15 cellular contexts compared by ENCODE assay signal in the genomic region with DNA sequence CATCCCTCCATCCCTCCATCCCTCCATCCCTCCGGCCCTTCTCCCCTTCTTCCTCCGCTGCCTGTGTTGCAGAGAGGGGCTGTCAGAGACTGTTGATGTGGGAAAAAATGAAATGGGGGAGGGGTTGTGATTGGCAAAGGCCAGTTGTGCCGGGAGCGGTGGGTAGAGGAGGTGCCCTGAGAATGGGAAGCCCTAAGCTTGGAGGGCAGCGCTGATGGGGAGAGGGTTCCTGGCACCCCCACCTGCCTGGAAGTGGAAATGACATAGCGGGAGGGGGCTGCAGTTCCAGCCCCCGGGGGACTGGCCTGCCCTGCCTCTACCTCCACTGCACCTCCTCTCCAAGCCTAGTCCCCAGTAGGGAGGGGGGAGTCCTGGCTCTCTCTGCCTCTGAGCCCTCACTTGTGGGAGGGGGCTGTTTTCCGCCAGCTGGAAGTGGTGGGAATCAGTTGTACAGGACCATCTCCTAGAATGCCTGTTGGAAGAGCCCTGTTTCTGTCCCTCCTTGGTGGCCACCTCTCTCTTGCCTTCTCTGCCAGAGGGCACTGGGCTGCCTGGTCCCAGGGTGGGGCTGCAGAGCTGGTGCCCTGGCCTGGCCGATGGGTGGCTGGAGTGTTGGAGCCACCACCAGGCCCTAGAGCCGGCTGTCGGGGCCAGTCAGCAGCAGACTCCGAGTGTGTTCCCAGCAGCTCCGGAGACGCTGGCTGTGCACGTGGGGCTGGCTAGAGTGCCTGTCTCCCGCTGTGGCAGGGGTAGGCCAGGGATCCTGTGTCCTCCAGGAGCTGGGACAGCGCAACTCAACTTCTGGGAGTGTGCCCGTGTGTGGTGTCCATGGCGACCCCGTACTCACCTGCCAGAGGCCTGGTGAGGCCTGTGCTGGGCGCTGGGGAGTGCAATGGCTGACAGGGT. TPM values are rescaled to one million over a fixed set of nuclear protein-coding genes. Genes with fewer than 3 reads are reported as not detected.
A peak's percentile ranks its signal among the peaks of the same experiment; 100 is the strongest.
DNase-seq lines count a peak whose midpoint lies in the region; ATAC-seq, FAIRE-seq and TF ChIP-seq lines count a peak whose summit lies in the region.
"Had no signal": no experiment of that assay in that cellular context is flagged by ENCODE, and none has a peak within 500 bp of the region (broad histone marks: within the 10 kb centered on the region; RNA-seq: fewer than 3 reads in every experiment).

No MANE protein-coding gene starts in this region.

- no peak overlapping the region for H3K4ac ChIP-seq in H1 (replicated peaks; ENCODE audit: insufficient read length, low read depth, low read length)

- no peak overlapping the region; the same call in 1 of the 2 replicates for H4K8ac ChIP-seq in H1 (ENCODE audit: extremely low read depth, insufficient read depth, low read length)

- no peaks in the 10 kb centered on the region for H3K4me1 ChIP-seq in CD4-positive, alpha-beta memory T cell (ENCODE audit: insufficient read depth, low read length)
- H3K4me1 ChIP-seq in HUES48 (ENCODE audit: control insufficient read depth, insufficient read depth, low read length), result 0 out of 2 replicates have a peak, but pooled peaks cover 3% of the 10 kb centered on the region
- H3K4me1 ChIP-seq in H1 (replicated peaks in 1 of 4; ENCODE audit: control insufficient read depth in 3 of 4, insufficient read depth in 4 of 4, low read length in 3 of 4), result peaks cover 0 to 9% (median 4%) of the 10 kb centered on the region in 4 experiments; a peak in 6 of 7 replicates
- H3K4me1 ChIP-seq: colonic mucosa, SJCRH30 had no signal

- no peaks in the 10 kb centered on the region for H3K9me3 ChIP-seq in CD4-positive, alpha-beta memory T cell (ENCODE audit: control insufficient read depth in 1 of 2, low read length in 2 of 2)
- H3K9me3 ChIP-seq in HUES48 (ENCODE audit: control insufficient read depth, insufficient read depth, low read length) (no peaks in the 10 kb centered on the region), H1 (ENCODE audit: insufficient read depth in 2 of 2, low read depth in 1 of 2, low read length in 1 of 2) (no peaks in the 10 kb centered on the region)
- H3K9me3 ChIP-seq: colonic mucosa, SJCRH30 had no signal

- no peak overlapping the region for H2BK120ac ChIP-seq in H1 (replicated peaks; ENCODE audit: low read depth, low read length)

- H2BK12ac ChIP-seq in H1 (ENCODE audit: low read depth, low read length), result no peak overlapping the region

- no peak for ATAC-seq in naive B cell (ENCODE audit: low read depth in 2 of 2)
- ATAC-seq in GM21786 (IDR thresholded peaks at IDR 0.05; ENCODE audit: unreplicated experiment), result no peak
- ATAC-seq in T-cell (replicated peaks in 1 of 4), result no peak

- H3K23me2 ChIP-seq in H1 (ENCODE audit: low read depth, low read length), result peaks cover 14% of the 10 kb centered on the region; the same call in 1 of the 2 replicates

- no peak for TF ChIP-seq POLR2A in H1 (IDR thresholded peaks at IDR 0.05; ENCODE audit: control extremely low read depth in 1 of 2, low read depth in 2 of 2, low read length in 2 of 2)

- H3K79me2 ChIP-seq in H1 (ENCODE audit: control insufficient read depth in 1 of 2, insufficient read depth in 2 of 2, low read length in 2 of 2), result no peaks in the 10 kb centered on the region

- no peak overlapping the region for H4K5ac ChIP-seq in H1 (ENCODE audit: insufficient read length, low read depth, low read length)

- H3K4me3 Mint-ChIP-seq in CD4-positive, alpha-beta memory T cell, result peak overlapping the region in 6 of 8 donors; percentile 12 to 67 (median 51)
- H3K4me3 Mint-ChIP-seq in naive B cell, result peak overlapping the region in 7 of 8 donors; percentile 45 to 73 (median 62)
- H3K4me3 Mint-ChIP-seq in chondrocyte (ENCODE audit: unreplicated experiment), result no peak overlapping the region
- peak overlapping the region in 1 of 3 donors; percentile 54 for H3K4me3 Mint-ChIP-seq in T-cell
- H3K4me3 Mint-ChIP-seq: activated naive CD8-positive, alpha-beta T cell treated with anti-CD3 and anti-CD28 coated beads, Interleukin-2, amount 10 ng/mL, durations not matched to agents 7 days and 5 days had no signal

- no peak for TF ChIP-seq EP300 in H1 (IDR thresholded peaks at IDR 0.05; ENCODE audit: borderline replicate concordance in 1 of 2, low read depth in 2 of 2, low read length in 2 of 2)

- peaks cover 2% of the 10 kb centered on the region for H3K79me1 ChIP-seq in H1 (ENCODE audit: low read depth, low read length)

- whole genome bisulfite sequencing in H1 (ENCODE audit: extremely low coverage in 1 of 2, insufficient coverage in 1 of 2, insufficient read length in 1 of 2, insufficient replicate concordance in 2 of 2, low coverage in 1 of 2, low lambda C conversion rate in 2 of 2, missing lambda C conversion rate in 1 of 2), 2 experiments, result 43% methylated on average over 20 of the region's 21 CpGs; no CpG with 5 or more reads in 1 of the 2 experiments

- peaks cover 0 to 1% (median 0%) of the 10 kb centered on the region in 8 donors for H3K9me3 Mint-ChIP-seq in CD4-positive, alpha-beta memory T cell
- H3K9me3 Mint-ChIP-seq in naive B cell, result peaks cover 0 to 3% (median 0%) of the 10 kb centered on the region in 7 donors
- no peaks in the 10 kb centered on the region for H3K9me3 Mint-ChIP-seq in chondrocyte (ENCODE audit: low read depth)
- no peaks in the 10 kb centered on the region for H3K9me3 Mint-ChIP-seq in T-cell
- H3K9me3 Mint-ChIP-seq: activated naive CD8-positive, alpha-beta T cell treated with anti-CD3 and anti-CD28 coated beads, Interleukin-2, amount 10 ng/mL, durations not matched to agents 7 days and 5 days had no signal

- H3K9ac ChIP-seq in HUES48 (ENCODE audit: low read depth, low read length), result no peak overlapping the region
- no peak overlapping the region; a peak in 1 of 7 replicates for H3K9ac ChIP-seq in H1 (replicated peaks in 1 of 4; ENCODE audit: extremely low read depth in 1 of 4, low read depth in 3 of 4, low read length in 3 of 4)

- no peak for TF ChIP-seq RAD21 in H1 (IDR thresholded peaks at IDR 0.05 in 1 of 2, conservative IDR thresholded peaks at IDR 0.05 in 1 of 2; ENCODE audit: low read depth in 2 of 2, low read length in 2 of 2)

- H2BK5ac ChIP-seq in H1 (ENCODE audit: low read depth, low read length), result no peak overlapping the region; the same call in 1 of the 2 replicates

- H3K18ac ChIP-seq in H1 (ENCODE audit: extremely low read depth, low read length), result peak overlapping the region; percentile 32; the same call in 1 of the 2 replicates

- no peak overlapping the region for H3K27ac ChIP-seq in CD4-positive, alpha-beta memory T cell (ENCODE audit: low read depth, low read length)
- H3K27ac ChIP-seq in HUES48 (ENCODE audit: low read depth, low read length), result no peak overlapping the region
- no peak overlapping the region for H3K27ac ChIP-seq in H1 (ENCODE audit: low read depth, low read length)
- H3K27ac ChIP-seq: colonic mucosa, SJCRH30 had no signal

- H3K27me3 Mint-ChIP-seq in CD4-positive, alpha-beta memory T cell, result peaks cover 52 to 60% of the 10 kb centered on the region in 2 donors
- H3K27me3 Mint-ChIP-seq in naive B cell, result peaks cover 69 to 87% (median 85%) of the 10 kb centered on the region in 3 donors
- peaks cover 76% of the 10 kb centered on the region for H3K27me3 Mint-ChIP-seq in chondrocyte (ENCODE audit: low read depth)
- H3K27me3 Mint-ChIP-seq in T-cell, result peaks cover 59 to 78% of the 10 kb centered on the region in 2 donors

- H3K4me3 ChIP-seq in CD4-positive, alpha-beta memory T cell (ENCODE audit: low read length in 2 of 2), result no peak overlapping the region
- peak overlapping the region; percentile 71 for H3K4me3 ChIP-seq in HUES48 (ENCODE audit: low read depth, low read length)
- H3K4me3 ChIP-seq in H1 (ENCODE audit: extremely low read depth in 1 of 4, insufficient read depth in 2 of 4, low read depth in 3 of 4, low read length in 4 of 4), result peak overlapping the region; percentile 57 to 80 (median 63)
- H3K4me3 ChIP-seq: colonic mucosa, SJCRH30 had no signal

- H3K23ac ChIP-seq in H1 (ENCODE audit: insufficient read length), result no peak overlapping the region

- H3K27ac Mint-ChIP-seq in CD4-positive, alpha-beta memory T cell, result peak overlapping the region in 1 of 7 donors; percentile 37
- H3K27ac Mint-ChIP-seq in naive B cell (no peak overlapping the region), chondrocyte (ENCODE audit: unreplicated experiment) (no peak overlapping the region), T-cell (no peak overlapping the region)
- H3K27ac Mint-ChIP-seq: activated naive CD8-positive, alpha-beta T cell treated with anti-CD3 and anti-CD28 coated beads, Interleukin-2, amount 10 ng/mL, durations not matched to agents 7 days and 5 days had no signal

- peak overlapping the region; percentile 64 to 90 for H3K4me2 ChIP-seq in H1 (ENCODE audit: insufficient read depth in 1 of 2, low read depth in 2 of 2, low read length in 2 of 2)

- peaks cover 2 to 7% of the 10 kb centered on the region in 2 experiments for H4K20me1 ChIP-seq in H1 (replicated peaks in 1 of 2; ENCODE audit: control insufficient read depth in 1 of 2, insufficient read depth in 2 of 2, low read length in 2 of 2)

- H3K4me1 Mint-ChIP-seq in CD4-positive, alpha-beta memory T cell, result peaks cover 2 to 19% (median 4%) of the 10 kb centered on the region in 4 donors
- H3K4me1 Mint-ChIP-seq in naive B cell (peaks cover 5 to 11% (median 6%) of the 10 kb centered on the region in 3 donors), chondrocyte (ENCODE audit: low read depth) (peaks cover 5% of the 10 kb centered on the region), T-cell (peaks cover 0 to 16% (median 9%) of the 10 kb centered on the region in 3 donors)

- FAIRE-seq in H1 (lab: Jason Lieb, UNC), result no peak
- FAIRE-seq: islet of Langerhans had no signal

- CTCF ChIA-PET in CD4-positive, alpha-beta memory T cell (lab: Charles Lee; ENCODE audit: partially characterized antibody), result no interaction called here
- CTCF ChIA-PET in H1 (lab: Charles Lee; ENCODE audit: partially characterized antibody) (interaction anchor here (0.8 to 2.4 kb wide), 16 partner anchors 10 to 169 kb away, joined by 3 to 12 read pairs (median 4); no protein-coding TSS in a partner anchor), T-cell (lab: Charles Lee) (no interaction called here)

- POLR2A ChIA-PET in CD4-positive, alpha-beta memory T cell (lab: Charles Lee; ENCODE audit: partially characterized antibody), result no interaction called here
- POLR2A ChIA-PET in H1 (lab: Charles Lee; ENCODE audit: partially characterized antibody), result interaction anchor here (0.8 to 1.4 kb wide), 3 partner anchors 11 to 33 kb away, joined by 3 to 4 read pairs (median 3); no protein-coding TSS in a partner anchor
- POLR2A ChIA-PET in T-cell (lab: Charles Lee), result no interaction called here

- H3K14ac ChIP-seq in H1 (ENCODE audit: insufficient read length), result no peak overlapping the region

- no peak overlapping the region for H4K91ac ChIP-seq in H1 (replicated peaks; ENCODE audit: insufficient read length, low read length)

- H3K56ac ChIP-seq in H1 (replicated peaks; ENCODE audit: insufficient read length, low read depth, low read length), result no peak overlapping the region

- H3K36me3 ChIP-seq in CD4-positive, alpha-beta memory T cell (ENCODE audit: insufficient read depth, low read length), result no peaks in the 10 kb centered on the region
- H3K36me3 ChIP-seq in HUES48 (ENCODE audit: control insufficient read depth, insufficient read depth, low read length), result no peaks in the 10 kb centered on the region
- no peaks in the 10 kb centered on the region for H3K36me3 ChIP-seq in H1 (ENCODE audit: control insufficient read depth in 2 of 4, insufficient read depth in 4 of 4, low read length in 3 of 4)
- H3K36me3 ChIP-seq: colonic mucosa, SJCRH30 had no signal

- H2BK15ac ChIP-seq in H1 (ENCODE audit: low read length), result no peak overlapping the region

- no peak for DNase-seq in CD4-positive, alpha-beta memory T cell
- peak in 1 of 2 experiments; percentile 64 for DNase-seq in H1 (ENCODE audit: low read depth in 1 of 2, low spot score in 2 of 2)
- DNase-seq in naive B cell, result no peak
- no peak for DNase-seq in stimulated activated CD4-positive, alpha-beta T cell treated with anti-CD3 and anti-CD28 coated beads, Interleukin-12 subunit alpha, Interleukin-12 subunit beta, amount 100 ng/mL, for 4 hours
- DNase-seq in chondrocyte (ENCODE audit: low spot score), result no peak
- DNase-seq in T-cell, result no peak
- DNase-seq: activated naive CD8-positive, alpha-beta T cell treated with anti-CD3 and anti-CD28 coated beads, Interleukin-2, amount 10 ng/mL, durations not matched to agents 7 days and 5 days; colonic mucosa; Karpas-422; NCI-H1694 treated with DMSO at 0.1 percent for 48 hours; NCI-H748 treated with DMSO at 0.1 percent for 48 hours; SJCRH30 had no signal

- intact Hi-C loops in CD4-positive, alpha-beta memory T cell (cut with micrococcal nuclease), result no loop called here

- TF ChIP-seq CTCF in H1 (IDR thresholded peaks at IDR 0.05; ENCODE audit: control extremely low read depth in 1 of 3, insufficient read depth in 1 of 3, low read depth in 1 of 3, low read length in 3 of 3), result no peak
- TF ChIP-seq CTCF in chondrocyte (IDR thresholded peaks at IDR 0.05), result no peak

- no peak overlapping the region for H2AK5ac ChIP-seq in H1 (ENCODE audit: low read depth, low read length)

- H2BK20ac ChIP-seq in H1 (ENCODE audit: low read length), result no peak overlapping the region

- peaks cover 20% of the 10 kb centered on the region for H3K27me3 ChIP-seq in CD4-positive, alpha-beta memory T cell (ENCODE audit: insufficient read depth, low read length)
- H3K27me3 ChIP-seq in HUES48 (ENCODE audit: control insufficient read depth, insufficient read depth, low read length) (peaks cover 54% of the 10 kb centered on the region), H1 (replicated peaks in 1 of 4; ENCODE audit: control insufficient read depth in 3 of 4, extremely low read depth in 1 of 4, insufficient read depth in 3 of 4, low read length in 3 of 4) (peaks cover 0 to 30% (median 22%) of the 10 kb centered on the region in 4 experiments; a peak in 6 of 7 replicates)

- no peaks in the 10 kb centered on the region for H3K36me3 Mint-ChIP-seq in CD4-positive, alpha-beta memory T cell
- no peaks in the 10 kb centered on the region for H3K36me3 Mint-ChIP-seq in naive B cell
- H3K36me3 Mint-ChIP-seq in chondrocyte (ENCODE audit: low read depth), result no peaks in the 10 kb centered on the region
- no peaks in the 10 kb centered on the region for H3K36me3 Mint-ChIP-seq in T-cell
- H3K36me3 Mint-ChIP-seq: activated naive CD8-positive, alpha-beta T cell treated with anti-CD3 and anti-CD28 coated beads, Interleukin-2, amount 10 ng/mL, durations not matched to agents 7 days and 5 days had no signal

- no peak overlapping the region for H2AFZ ChIP-seq in H1 (ENCODE audit: low read length)

RNA-seq across cellular contexts. Expression of a gene that starts 1.5 kb away (rescaled TPM):
- total RNA-seq in CD4-positive, alpha-beta memory T cell, result 10 to 100 TPM; 38.1 to 50.2 TPM
- polyA plus RNA-seq in CD4-positive, alpha-beta memory T cell, result 10 to 100 TPM; 13.3 to 23.9 TPM
- 57.2 and 61.8 TPM in 2 replicates for total RNA-seq in H1 (2021; fragmentation: NEBNext Ultra II Directional; extraction: Animal tissue kit (Norgen Biotek cat#: 25700))
- polyA plus RNA-seq in H1 (2011; rRNA removed) (41.2 and 81.9 TPM in 2 replicates), naive B cell (ENCODE audit: low read depth in 6 of 6) (10 to 100 TPM; 15.3 to 35.5 (median 21.1) TPM)
- 38.1 TPM for polyA plus RNA-seq in H1 (2011; cell fraction: cytosol; rRNA removed)
- 82.7 TPM for polyA plus RNA-seq in H1 (2011; cell fraction: nucleus; rRNA removed)
- 43.5 to 57.6 TPM (median 49.1 TPM) in 4 replicates for polyA plus RNA-seq in H1 (2012, experiment 1 of 2)
- 36.6 TPM for polyA plus RNA-seq in H1 (2012, experiment 2 of 2)
- 40.4 TPM for polyA plus RNA-seq in H1 (2013, experiment 1 of 2)
- polyA plus RNA-seq in H1 (2013, experiment 2 of 2), result 39.5 TPM
- polyA minus RNA-seq in H1 (2011; rRNA and poly(A)+ RNA removed), result 33.9 and 37.3 TPM in 2 replicates
- 84.8 TPM for polyA minus RNA-seq in H1 (2011; cell fraction: cytosol; rRNA and poly(A)+ RNA removed)
- polyA minus RNA-seq in H1 (2011; cell fraction: nucleus; rRNA and poly(A)+ RNA removed), result 50.5 TPM
- total RNA-seq in chondrocyte (140 to 165 TPM (median 161 TPM) in 3 replicates), T-cell (10 to 100 TPM; 36.4 to 54.4 (median 43.9) TPM)

Comparison
In these comparisons a context has a peak if more than half of its experiments do, and no peak if none do; other contexts are left out.
1. H3K4me3 ChIP-seq: peak in HUES48 (single experiment) and H1 (4 of 4); none in CD4-positive, alpha-beta memory T cell (0 of 2).